In genomic region chr7:112779667-112780066, GRCh38 we compare ENCODE assay signal across 21 cellular contexts.
"Had no signal": no experiment of that assay in that cellular context is flagged by ENCODE, and none has a peak within 500 bp of the region (broad histone marks: within the 10 kb centered on the region; RNA-seq: fewer than 3 reads in every experiment).

No MANE protein-coding gene starts in this region.

- H3K4me3 ChIP-seq: heart left ventricle, ovary, vagina had no signal

- H3K36me3 ChIP-seq: ovary had no signal

- H3K9me3 ChIP-seq: heart left ventricle, ovary, vagina had no signal

- H3K27me3 ChIP-seq: heart left ventricle, ovary, vagina had no signal

- DNase-seq: activated CD4-positive, alpha-beta memory T cell treated with anti-CD3 and anti-CD28 coated beads, Interleukin-2, amount 10 ng/mL, durations not matched to agents 7 days and 5 days; activated CD4-positive, alpha-beta T cell treated with anti-CD3 and anti-CD28 coated beads for 1 hour; activated CD4-positive, alpha-beta T cell treated with anti-CD3 and anti-CD28 coated beads, Interleukin-2, amount 10 ng/mL, durations not matched to agents 7 days and 5 days; activated gamma-delta T cell treated with Interleukin-2 at 50 U/mL for 16 hours; activated naive CD4-positive, alpha-beta T cell treated with anti-CD3 and anti-CD28 coated beads, Interleukin-2, amount 50 U/mL, for 16 hours; activated naive CD8-positive, alpha-beta T cell treated with anti-CD3 and anti-CD28 coated beads, Interleukin-2, amount 50 U/mL, for 24 hours; activated T-cell treated with anti-CD3 and anti-CD28 coated beads, Interleukin-2, amount 50 U/mL, for 4 hours; anterior cingulate cortex; effector memory CD8-positive, alpha-beta T cell; heart left ventricle; hypothalamus; immature natural killer cell; midbrain; naive thymus-derived CD4-positive, alpha-beta T cell; ovary; small intestine; stimulated activated CD4-positive, alpha-beta T cell treated with anti-CD3 and anti-CD28 coated beads, Interleukin-4, amount 100 ng/mL, for 4 hours; stimulated activated CD8-positive, alpha-beta memory T cell treated with anti-CD3 and anti-CD28 coated beads, Interleukin-4, amount 100 ng/mL, for 48 hours; stimulated activated naive CD8-positive, alpha-beta T cell treated with anti-CD3 and anti-CD28 coated beads, Interleukin-15, amount 100 ng/mL, for 72 hours; substantia nigra had no signal
